Comparison of ENCODE assay signal across 1 cellular context in the genomic region with DNA sequence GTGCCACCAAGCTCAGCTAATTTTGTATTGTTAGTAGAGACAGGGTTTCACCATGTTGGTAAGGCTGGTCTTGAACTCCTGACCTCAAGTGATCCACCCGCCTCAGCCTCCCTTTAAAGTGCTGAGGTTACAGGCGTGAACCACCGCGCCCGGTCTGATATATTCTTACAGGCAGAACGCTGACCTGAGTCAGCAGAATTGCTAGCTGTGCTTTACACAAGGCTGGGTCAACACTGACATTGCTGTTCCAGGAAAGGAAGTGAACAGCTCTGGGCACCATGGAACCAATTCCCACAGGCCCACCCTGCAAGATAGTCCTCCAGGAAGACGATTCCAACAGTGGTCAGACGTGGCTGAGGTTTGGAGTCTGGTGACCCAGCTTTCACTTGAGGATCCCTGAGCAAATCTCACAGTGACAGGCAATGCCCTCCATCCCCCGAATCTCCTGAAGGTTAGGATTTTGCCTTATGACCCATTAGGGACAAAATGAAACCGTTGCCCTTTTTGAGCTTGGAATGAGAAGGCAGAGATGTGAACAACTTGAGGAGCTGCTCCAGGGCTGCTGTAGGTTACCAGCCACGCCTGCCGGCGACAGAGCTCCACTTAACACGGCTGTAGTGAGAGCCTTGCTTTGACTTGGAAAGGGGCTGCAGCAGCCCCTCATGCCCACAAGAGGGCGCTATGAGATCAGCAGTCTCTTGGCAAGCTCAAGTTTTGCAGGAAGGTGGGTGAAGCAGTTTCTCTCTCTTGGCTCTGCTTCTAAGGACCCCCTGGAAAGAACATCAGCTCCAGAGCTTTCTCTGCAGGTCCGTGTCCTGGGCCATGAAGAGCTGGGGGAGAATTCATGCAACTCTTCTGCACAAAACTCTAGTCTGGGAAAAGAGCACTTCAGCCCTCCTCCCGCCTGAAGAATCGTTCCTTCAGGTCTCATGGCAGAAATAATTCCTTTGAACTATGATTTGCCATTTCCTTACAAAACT.
TF ChIP-seq lines count a peak whose summit lies in the region.

No MANE protein-coding gene starts in this region.

TF ChIP-seq in HepG2, 621 proteins besides CTCF, POLR2A, EP300 and RAD21 (continued from another document and continues in another):
- TF ChIP-seq, protein P1, sequence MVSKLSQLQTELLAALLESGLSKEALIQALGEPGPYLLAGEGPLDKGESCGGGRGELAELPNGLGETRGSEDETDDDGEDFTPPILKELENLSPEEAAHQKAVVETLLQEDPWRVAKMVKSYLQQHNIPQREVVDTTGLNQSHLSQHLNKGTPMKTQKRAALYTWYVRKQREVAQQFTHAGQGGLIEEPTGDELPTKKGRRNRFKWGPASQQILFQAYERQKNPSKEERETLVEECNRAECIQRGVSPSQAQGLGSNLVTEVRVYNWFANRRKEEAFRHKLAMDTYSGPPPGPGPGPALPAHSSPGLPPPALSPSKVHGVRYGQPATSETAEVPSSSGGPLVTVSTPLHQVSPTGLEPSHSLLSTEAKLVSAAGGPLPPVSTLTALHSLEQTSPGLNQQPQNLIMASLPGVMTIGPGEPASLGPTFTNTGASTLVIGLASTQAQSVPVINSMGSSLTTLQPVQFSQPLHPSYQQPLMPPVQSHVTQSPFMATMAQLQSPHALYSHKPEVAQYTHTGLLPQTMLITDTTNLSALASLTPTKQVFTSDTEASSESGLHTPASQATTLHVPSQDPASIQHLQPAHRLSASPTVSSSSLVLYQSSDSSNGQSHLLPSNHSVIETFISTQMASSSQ (IDR thresholded peaks at IDR 0.05; ENCODE audit: low read depth), result 0 out of 2 replicates have a peak, but pooled peaks have one; percentile 13
- TF ChIP-seq, protein P1 (CRISPR knock-in tag; IDR thresholded peaks at IDR 0.05; ENCODE audit: borderline replicate concordance), result no peak
- TF ChIP-seq ZNF136 (CRISPR knock-in tag; IDR thresholded peaks at IDR 0.05; ENCODE audit: low read depth), result no peak; the same call in 1 of the 2 replicates
- no peak for TF ChIP-seq MTF1 (CRISPR knock-in tag; IDR thresholded peaks at IDR 0.05)
- peak; percentile 87 for TF ChIP-seq XRCC5 (optimal IDR thresholded peaks at IDR 0.05; ENCODE audit: low read length)
- TF ChIP-seq MXI1 (IDR thresholded peaks at IDR 0.05; ENCODE audit: borderline replicate concordance, low read depth, low read length), result 0 out of 3 replicates have a peak, but pooled peaks have one; percentile 3
- no peak for TF ChIP-seq ZNF556 (CRISPR knock-in tag; IDR thresholded peaks at IDR 0.05; ENCODE audit: borderline replicate concordance)
- 0 out of 2 replicates have a peak, but pooled peaks have one; percentile 31 for TF ChIP-seq RXRB (CRISPR knock-in tag; IDR thresholded peaks at IDR 0.05; ENCODE audit: borderline replicate concordance)
- TF ChIP-seq ZNF263 (CRISPR knock-in tag; IDR thresholded peaks at IDR 0.05), result peak; percentile 29; the same call in 1 of the 2 replicates
- TF ChIP-seq STAG1 (CRISPR knock-in tag; IDR thresholded peaks at IDR 0.05), result peak; percentile 90
- TF ChIP-seq SMC3 (IDR thresholded peaks at IDR 0.05; ENCODE audit: low read length), result peak; percentile 46; the same call in 1 of the 2 replicates
- TF ChIP-seq ERF (CRISPR knock-in tag; IDR thresholded peaks at IDR 0.05), result peak; percentile 72; the same call in 1 of the 2 replicates
- no peak for TF ChIP-seq BRD4 (CRISPR knock-in tag; IDR thresholded peaks at IDR 0.05)
- TF ChIP-seq, protein P2, sequence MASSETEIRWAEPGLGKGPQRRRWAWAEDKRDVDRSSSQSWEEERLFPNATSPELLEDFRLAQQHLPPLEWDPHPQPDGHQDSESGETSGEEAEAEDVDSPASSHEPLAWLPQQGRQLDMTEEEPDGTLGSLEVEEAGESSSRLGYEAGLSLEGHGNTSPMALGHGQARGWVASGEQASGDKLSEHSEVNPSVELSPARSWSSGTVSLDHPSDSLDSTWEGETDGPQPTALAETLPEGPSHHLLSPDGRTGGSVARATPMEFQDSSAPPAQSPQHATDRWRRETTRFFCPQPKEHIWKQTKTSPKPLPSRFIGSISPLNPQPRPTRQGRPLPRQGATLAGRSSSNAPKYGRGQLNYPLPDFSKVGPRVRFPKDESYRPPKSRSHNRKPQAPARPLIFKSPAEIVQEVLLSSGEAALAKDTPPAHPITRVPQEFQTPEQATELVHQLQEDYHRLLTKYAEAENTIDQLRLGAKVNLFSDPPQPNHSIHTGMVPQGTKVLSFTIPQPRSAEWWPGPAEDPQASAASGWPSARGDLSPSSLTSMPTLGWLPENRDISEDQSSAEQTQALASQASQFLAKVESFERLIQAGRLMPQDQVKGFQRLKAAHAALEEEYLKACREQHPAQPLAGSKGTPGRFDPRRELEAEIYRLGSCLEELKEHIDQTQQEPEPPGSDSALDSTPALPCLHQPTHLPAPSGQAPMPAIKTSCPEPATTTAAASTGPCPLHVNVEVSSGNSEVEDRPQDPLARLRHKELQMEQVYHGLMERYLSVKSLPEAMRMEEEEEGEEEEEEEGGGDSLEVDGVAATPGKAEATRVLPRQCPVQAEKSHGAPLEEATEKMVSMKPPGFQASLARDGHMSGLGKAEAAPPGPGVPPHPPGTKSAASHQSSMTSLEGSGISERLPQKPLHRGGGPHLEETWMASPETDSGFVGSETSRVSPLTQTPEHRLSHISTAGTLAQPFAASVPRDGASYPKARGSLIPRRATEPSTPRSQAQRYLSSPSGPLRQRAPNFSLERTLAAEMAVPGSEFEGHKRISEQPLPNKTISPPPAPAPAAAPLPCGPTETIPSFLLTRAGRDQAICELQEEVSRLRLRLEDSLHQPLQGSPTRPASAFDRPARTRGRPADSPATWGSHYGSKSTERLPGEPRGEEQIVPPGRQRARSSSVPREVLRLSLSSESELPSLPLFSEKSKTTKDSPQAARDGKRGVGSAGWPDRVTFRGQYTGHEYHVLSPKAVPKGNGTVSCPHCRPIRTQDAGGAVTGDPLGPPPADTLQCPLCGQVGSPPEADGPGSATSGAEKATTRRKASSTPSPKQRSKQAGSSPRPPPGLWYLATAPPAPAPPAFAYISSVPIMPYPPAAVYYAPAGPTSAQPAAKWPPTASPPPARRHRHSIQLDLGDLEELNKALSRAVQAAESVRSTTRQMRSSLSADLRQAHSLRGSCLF (CRISPR knock-in tag; IDR thresholded peaks at IDR 0.05; ENCODE audit: borderline replicate concordance), result no peak
- peak; percentile 74; the same call in 1 of the 2 replicates for TF ChIP-seq ZNF274 (CRISPR knock-in tag; IDR thresholded peaks at IDR 0.05)
- TF ChIP-seq, protein P3, sequence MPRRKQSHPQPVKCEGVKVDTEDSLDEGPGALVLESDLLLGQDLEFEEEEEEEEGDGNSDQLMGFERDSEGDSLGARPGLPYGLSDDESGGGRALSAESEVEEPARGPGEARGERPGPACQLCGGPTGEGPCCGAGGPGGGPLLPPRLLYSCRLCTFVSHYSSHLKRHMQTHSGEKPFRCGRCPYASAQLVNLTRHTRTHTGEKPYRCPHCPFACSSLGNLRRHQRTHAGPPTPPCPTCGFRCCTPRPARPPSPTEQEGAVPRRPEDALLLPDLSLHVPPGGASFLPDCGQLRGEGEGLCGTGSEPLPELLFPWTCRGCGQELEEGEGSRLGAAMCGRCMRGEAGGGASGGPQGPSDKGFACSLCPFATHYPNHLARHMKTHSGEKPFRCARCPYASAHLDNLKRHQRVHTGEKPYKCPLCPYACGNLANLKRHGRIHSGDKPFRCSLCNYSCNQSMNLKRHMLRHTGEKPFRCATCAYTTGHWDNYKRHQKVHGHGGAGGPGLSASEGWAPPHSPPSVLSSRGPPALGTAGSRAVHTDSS (CRISPR knock-in tag; conservative IDR thresholded peaks at IDR 0.05), result no peak
- TF ChIP-seq SALL1 (CRISPR knock-in tag; IDR thresholded peaks at IDR 0.05), result 0 out of 2 replicates have a peak, but pooled peaks have one; percentile 11
- 0 out of 2 replicates have a peak, but pooled peaks have one; percentile 46 for TF ChIP-seq ZNF547 (CRISPR knock-in tag; IDR thresholded peaks at IDR 0.05)
- TF ChIP-seq FOXA3 (CRISPR knock-in tag; IDR thresholded peaks at IDR 0.05), result no peak
- TF ChIP-seq, protein P4, sequence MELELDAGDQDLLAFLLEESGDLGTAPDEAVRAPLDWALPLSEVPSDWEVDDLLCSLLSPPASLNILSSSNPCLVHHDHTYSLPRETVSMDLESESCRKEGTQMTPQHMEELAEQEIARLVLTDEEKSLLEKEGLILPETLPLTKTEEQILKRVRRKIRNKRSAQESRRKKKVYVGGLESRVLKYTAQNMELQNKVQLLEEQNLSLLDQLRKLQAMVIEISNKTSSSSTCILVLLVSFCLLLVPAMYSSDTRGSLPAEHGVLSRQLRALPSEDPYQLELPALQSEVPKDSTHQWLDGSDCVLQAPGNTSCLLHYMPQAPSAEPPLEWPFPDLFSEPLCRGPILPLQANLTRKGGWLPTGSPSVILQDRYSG (CRISPR knock-in tag; IDR thresholded peaks at IDR 0.05), result no peak
- peak; percentile 87 to 90 for TF ChIP-seq MAFK (conservative IDR thresholded peaks at IDR 0.05 in 1 of 2, IDR thresholded peaks at IDR 0.05 in 1 of 2; ENCODE audit: low read length in 2 of 2)
- TF ChIP-seq ZNF121 (CRISPR knock-in tag; IDR thresholded peaks at IDR 0.05), result no peak
- TF ChIP-seq KLF16 (CRISPR knock-in tag; IDR thresholded peaks at IDR 0.05), result 0 out of 4 replicates have a peak, but pooled peaks of 1 of the 2 experiments have one; percentile 38
- TF ChIP-seq ZEB1 (IDR thresholded peaks at IDR 0.05; ENCODE audit: insufficient replicate concordance, low read depth), result no peak
- peak; percentile 64; the same call in 1 of the 2 replicates for TF ChIP-seq KDM3A (CRISPR knock-in tag; IDR thresholded peaks at IDR 0.05; ENCODE audit: low read depth)
- TF ChIP-seq KDM2A (CRISPR knock-in tag; IDR thresholded peaks at IDR 0.05; ENCODE audit: borderline replicate concordance, low read depth), result peak; percentile 57; the same call in 1 of the 2 replicates
- TF ChIP-seq RBM22 (optimal IDR thresholded peaks at IDR 0.05; ENCODE audit: low read length), result peak; percentile 97
- TF ChIP-seq POLR2AphosphoS5 (IDR thresholded peaks at IDR 0.05; ENCODE audit: low read depth, low read length), result no peak
- TF ChIP-seq PHF8 (CRISPR knock-in tag; IDR thresholded peaks at IDR 0.05), result 0 out of 2 replicates have a peak, but pooled peaks have one; percentile 21
- TF ChIP-seq ZFY (CRISPR knock-in tag; IDR thresholded peaks at IDR 0.05), result no peak
- no peak for TF ChIP-seq RNF2 (conservative IDR thresholded peaks at IDR 0.05; ENCODE audit: low read depth)
- TF ChIP-seq YEATS2 (CRISPR knock-in tag; IDR thresholded peaks at IDR 0.05; ENCODE audit: borderline replicate concordance), result 0 out of 2 replicates have a peak, but pooled peaks have one; percentile 24
- TF ChIP-seq SSRP1 (CRISPR knock-in tag; IDR thresholded peaks at IDR 0.05), result no peak
- TF ChIP-seq ZNF572 (CRISPR knock-in tag; IDR thresholded peaks at IDR 0.05), result 0 out of 2 replicates have a peak, but pooled peaks have one; percentile 13
- TF ChIP-seq, protein P5, sequence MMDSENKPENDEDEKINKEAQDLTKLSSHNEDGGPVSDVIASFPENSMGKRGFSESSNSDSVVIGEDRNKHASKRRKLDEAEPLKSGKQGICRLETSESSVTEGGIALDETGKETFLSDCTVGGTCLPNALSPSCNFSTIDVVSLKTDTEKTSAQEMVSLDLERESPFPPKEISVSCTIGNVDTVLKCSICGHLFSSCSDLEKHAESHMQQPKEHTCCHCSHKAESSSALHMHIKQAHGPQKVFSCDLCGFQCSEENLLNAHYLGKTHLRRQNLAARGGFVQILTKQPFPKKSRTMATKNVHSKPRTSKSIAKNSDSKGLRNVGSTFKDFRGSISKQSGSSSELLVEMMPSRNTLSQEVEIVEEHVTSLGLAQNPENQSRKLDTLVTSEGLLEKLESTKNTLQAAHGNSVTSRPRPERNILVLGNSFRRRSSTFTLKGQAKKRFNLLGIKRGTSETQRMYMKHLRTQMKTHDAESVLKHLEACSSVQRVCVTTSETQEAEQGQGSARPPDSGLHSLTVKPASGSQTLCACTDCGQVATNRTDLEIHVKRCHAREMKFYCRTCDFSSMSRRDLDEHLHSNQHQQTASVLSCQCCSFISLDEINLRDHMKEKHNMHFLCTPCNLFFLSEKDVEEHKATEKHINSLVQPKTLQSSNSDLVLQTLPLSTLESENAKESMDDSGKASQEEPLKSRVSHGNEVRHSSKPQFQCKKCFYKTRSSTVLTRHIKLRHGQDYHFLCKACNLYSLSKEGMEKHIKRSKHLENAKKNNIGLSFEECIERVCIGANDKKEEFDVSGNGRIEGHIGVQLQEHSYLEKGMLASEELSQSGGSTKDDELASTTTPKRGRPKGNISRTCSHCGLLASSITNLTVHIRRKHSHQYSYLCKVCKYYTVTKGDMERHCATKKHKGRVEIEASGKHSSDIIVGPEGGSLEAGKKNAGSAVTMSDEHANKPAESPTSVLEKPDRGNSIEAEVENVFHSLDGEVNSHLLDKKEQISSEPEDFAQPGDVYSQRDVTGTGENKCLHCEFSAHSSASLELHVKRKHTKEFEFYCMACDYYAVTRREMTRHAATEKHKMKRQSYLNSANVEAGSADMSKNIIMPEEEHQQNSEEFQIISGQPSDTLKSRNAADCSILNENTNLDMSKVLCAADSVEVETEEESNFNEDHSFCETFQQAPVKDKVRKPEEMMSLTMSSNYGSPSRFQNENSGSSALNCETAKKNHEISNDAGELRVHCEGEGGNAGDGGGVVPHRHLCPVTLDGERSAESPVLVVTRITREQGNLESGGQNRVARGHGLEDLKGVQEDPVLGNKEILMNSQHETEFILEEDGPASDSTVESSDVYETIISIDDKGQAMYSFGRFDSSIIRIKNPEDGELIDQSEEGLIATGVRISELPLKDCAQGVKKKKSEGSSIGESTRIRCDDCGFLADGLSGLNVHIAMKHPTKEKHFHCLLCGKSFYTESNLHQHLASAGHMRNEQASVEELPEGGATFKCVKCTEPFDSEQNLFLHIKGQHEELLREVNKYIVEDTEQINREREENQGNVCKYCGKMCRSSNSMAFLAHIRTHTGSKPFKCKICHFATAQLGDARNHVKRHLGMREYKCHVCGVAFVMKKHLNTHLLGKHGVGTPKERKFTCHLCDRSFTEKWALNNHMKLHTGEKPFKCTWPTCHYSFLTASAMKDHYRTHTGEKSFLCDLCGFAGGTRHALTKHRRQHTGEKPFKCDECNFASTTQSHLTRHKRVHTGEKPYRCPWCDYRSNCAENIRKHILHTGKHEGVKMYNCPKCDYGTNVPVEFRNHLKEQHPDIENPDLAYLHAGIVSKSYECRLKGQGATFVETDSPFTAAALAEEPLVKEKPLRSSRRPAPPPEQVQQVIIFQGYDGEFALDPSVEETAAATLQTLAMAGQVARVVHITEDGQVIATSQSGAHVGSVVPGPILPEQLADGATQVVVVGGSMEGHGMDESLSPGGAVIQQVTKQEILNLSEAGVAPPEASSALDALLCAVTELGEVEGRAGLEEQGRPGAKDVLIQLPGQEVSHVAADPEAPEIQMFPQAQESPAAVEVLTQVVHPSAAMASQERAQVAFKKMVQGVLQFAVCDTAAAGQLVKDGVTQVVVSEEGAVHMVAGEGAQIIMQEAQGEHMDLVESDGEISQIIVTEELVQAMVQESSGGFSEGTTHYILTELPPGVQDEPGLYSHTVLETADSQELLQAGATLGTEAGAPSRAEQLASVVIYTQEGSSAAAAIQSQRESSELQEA (CRISPR knock-in tag; IDR thresholded peaks at IDR 0.05; ENCODE audit: not compliant biosample characterization), result peak; percentile 38
- 0 out of 2 replicates have a peak, but pooled peaks have one; percentile 41 for TF ChIP-seq ZSCAN25 (CRISPR knock-in tag; IDR thresholded peaks at IDR 0.05)
